1 cellular context compared by ENCODE assay signal in genomic region chr1:234613128-234613875, GRCh38.
TF ChIP-seq lines count a peak whose summit lies in the region.

No MANE protein-coding gene starts in this region.

TF ChIP-seq in GM12878, 131 proteins besides CTCF, POLR2A, EP300 and RAD21 (continued from another document):
- TF ChIP-seq WRNIP1 (IDR thresholded peaks at IDR 0.05; ENCODE audit: borderline replicate concordance, low read depth, low read length) (no peak), CREB1 (IDR thresholded peaks at IDR 0.05; ENCODE audit: low read depth) (no peak), ESRRA (IDR thresholded peaks at IDR 0.05; ENCODE audit: low read length) (no peak), NR2C2 (IDR thresholded peaks at IDR 0.05; ENCODE audit: borderline replicate concordance, control insufficient read depth, insufficient read length, low read depth) (no peak), ATF3 (IDR thresholded peaks at IDR 0.05; ENCODE audit: borderline replicate concordance, extremely low read depth, low read depth, low read length) (no peak), ZNF274 (IDR thresholded peaks at IDR 0.05; ENCODE audit: insufficient read depth, insufficient read length) (no peak), NFIC (IDR thresholded peaks at IDR 0.05; ENCODE audit: low read depth, low read length) (no peak), HDAC6 (IDR thresholded peaks at IDR 0.05; ENCODE audit: unreplicated experiment) (no peak), SIX5 (IDR thresholded peaks at IDR 0.05; ENCODE audit: low read depth, low read length, severe bottlenecking) (no peak), PKNOX1 (IDR thresholded peaks at IDR 0.05) (no peak)
